12 cellular contexts compared by ENCODE assay signal in genomic region chr4:165461176-165461835, GRCh38.
DNase-seq lines count a peak whose midpoint lies in the region; ATAC-seq and TF ChIP-seq lines count a peak whose summit lies in the region.
"Had no signal": no experiment of that assay in that cellular context is flagged by ENCODE, and none has a peak within 500 bp of the region (broad histone marks: within the 10 kb centered on the region; RNA-seq: fewer than 3 reads in every experiment).

No MANE protein-coding gene starts in this region.

- no peaks in the 10 kb centered on the region for H3K9me3 Mint-ChIP-seq in progenitor cell of endocrine pancreas (ENCODE audit: low read depth)
- H3K9me3 Mint-ChIP-seq: IgD-negative memory B cell had no signal

- no peaks in the 10 kb centered on the region for H3K36me3 ChIP-seq in RWPE2 (ENCODE audit: low read depth)
- H3K36me3 ChIP-seq: tibial nerve had no signal

- H3K27ac Mint-ChIP-seq in progenitor cell of endocrine pancreas: peak overlapping the region; percentile 25
- H3K27ac Mint-ChIP-seq: IgD-negative memory B cell had no signal

- no peaks in the 10 kb centered on the region for H3K27me3 ChIP-seq in RWPE2 (ENCODE audit: insufficient read depth, poor library complexity, severe bottlenecking)
- H3K27me3 ChIP-seq: tibial nerve had no signal

- no peak overlapping the region for H3K4me3 ChIP-seq in RWPE2 (ENCODE audit: severe bottlenecking)
- H3K4me3 ChIP-seq in fibroblast of pulmonary artery (replicated peaks; ENCODE audit: low read depth, low read length): no peak overlapping the region

- H3K9me3 ChIP-seq in RWPE2 (ENCODE audit: severe bottlenecking): no peaks in the 10 kb centered on the region
- H3K9me3 ChIP-seq: tibial nerve had no signal

- no peak overlapping the region for H3K27ac ChIP-seq in RWPE2 (ENCODE audit: poor library complexity, severe bottlenecking)
- H3K27ac ChIP-seq: tibial nerve had no signal

- peak; percentile 54; the same call in 1 of the 3 replicates for ATAC-seq in RWPE2 (ENCODE audit: low read depth)
- no peak for ATAC-seq in GM18873 (IDR thresholded peaks at IDR 0.05; ENCODE audit: low FRiP score, unreplicated experiment)

- peaks cover 16% of the 10 kb centered on the region for H3K4me1 Mint-ChIP-seq in progenitor cell of endocrine pancreas (ENCODE audit: low read depth)

- peak; percentile 55 for DNase-seq in DMS79 treated with DMSO at 0.1 percent for 48 hours (lab: John Stamatoyannopoulos, UW)
- DNase-seq in RWPE2 (ENCODE audit: low spot score): no peak
- DNase-seq in fibroblast of pulmonary artery (ENCODE audit: low read depth): peak; percentile 91
- no peak for DNase-seq in progenitor cell of endocrine pancreas (ENCODE audit: low spot score, unreplicated experiment)
- no peak for DNase-seq in NCI-H1436 treated with DMSO at 0.1 percent for 48 hours (lab: John Stamatoyannopoulos, UW)
- DNase-seq in Kasumi-1 (lab: John Stamatoyannopoulos, UW): no peak
- no peak for DNase-seq in epidermal melanocyte (ENCODE audit: insufficient read length, low spot score)
- DNase-seq: activated CD4-positive, alpha-beta T cell treated with anti-CD3 and anti-CD28 coated beads for 1 hour; NCI-H2227 treated with DMSO at 0.1 percent for 48 hours had no signal

- peaks cover 5% of the 10 kb centered on the region for H3K4me1 ChIP-seq in RWPE2 (ENCODE audit: insufficient read depth, poor library complexity, severe bottlenecking)

- no peaks in the 10 kb centered on the region for H3K36me3 Mint-ChIP-seq in progenitor cell of endocrine pancreas (ENCODE audit: insufficient read depth)

- TF ChIP-seq CTCF in RWPE2 (IDR thresholded peaks at IDR 0.05; ENCODE audit: poor library complexity, severe bottlenecking) (no peak), fibroblast of pulmonary artery (IDR thresholded peaks at IDR 0.05; ENCODE audit: low read length, missing control alignments) (no peak), progenitor cell of endocrine pancreas (IDR thresholded peaks at IDR 0.05; ENCODE audit: unreplicated experiment) (no peak)

- no peaks in the 10 kb centered on the region for H3K27me3 Mint-ChIP-seq in progenitor cell of endocrine pancreas
- H3K27me3 Mint-ChIP-seq: IgD-negative memory B cell had no signal

- H3K4me3 Mint-ChIP-seq in progenitor cell of endocrine pancreas (ENCODE audit: low read depth): no peak overlapping the region
- H3K4me3 Mint-ChIP-seq: IgD-negative memory B cell had no signal

Comparison
In these comparisons a context has a peak if more than half of its experiments do, and no peak if none do; other contexts are left out.
1. DNase-seq: peak in DMS79 treated with DMSO at 0.1 percent for 48 hours (single experiment) and fibroblast of pulmonary artery (single experiment); none in RWPE2 (single experiment), progenitor cell of endocrine pancreas (single experiment), NCI-H1436 treated with DMSO at 0.1 percent for 48 hours (single experiment), Kasumi-1 (0 of 2) and epidermal melanocyte (single experiment).